In the genomic region with DNA sequence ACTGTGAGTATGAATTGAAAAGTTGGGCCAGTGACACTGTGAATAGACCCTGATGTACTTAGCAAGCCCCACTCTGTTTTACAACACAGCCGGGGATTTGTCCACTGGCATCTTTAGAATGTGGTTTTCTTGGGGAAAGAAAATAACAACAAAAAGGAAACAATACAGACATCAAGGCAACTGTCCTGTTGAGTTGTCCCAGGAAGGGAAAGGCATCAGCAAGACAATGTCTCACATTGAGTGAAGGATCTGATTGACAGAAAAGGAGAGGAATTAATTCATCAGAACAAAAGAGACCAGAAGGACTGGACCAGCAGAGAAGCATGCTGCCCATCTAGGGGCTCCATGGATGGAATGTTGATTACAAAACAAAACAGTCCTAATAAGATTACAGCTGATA, we compare ENCODE assay signal across 19 cellular contexts.
DNase-seq lines count a peak whose midpoint lies in the region; ATAC-seq, FAIRE-seq and TF ChIP-seq lines count a peak whose summit lies in the region.
"Had no signal": no experiment of that assay in that cellular context is flagged by ENCODE, and none has a peak within 500 bp of the region (broad histone marks: within the 10 kb centered on the region; RNA-seq: fewer than 3 reads in every experiment).

No MANE protein-coding gene starts in this region.

- no peak overlapping the region for H3K9ac ChIP-seq in HUES48 (ENCODE audit: low read depth, low read length)
- no peak overlapping the region for H3K9ac ChIP-seq in H1 (replicated peaks in 1 of 4; ENCODE audit: extremely low read depth in 1 of 4, low read depth in 3 of 4, low read length in 3 of 4)
- H3K9ac ChIP-seq: BLaER1 treated with 17β-estradiol and CSF1 and Interleukin-3, amounts not matched to agents 10 nM and 100 nM had no signal

- no peaks in the 10 kb centered on the region for H3K9me3 Mint-ChIP-seq in activated CD4-positive, alpha-beta T cell treated with anti-CD3 and anti-CD28 coated beads for 36 hours (ENCODE audit: low read depth)
- H3K9me3 Mint-ChIP-seq: CD8-positive, alpha-beta T cell had no signal

- intact Hi-C loops in activated CD4-positive, alpha-beta T cell treated with anti-CD3 and anti-CD28 coated beads for 36 hours (cut with DNase I, micrococcal nuclease) = no loop called here
- intact Hi-C loops in left colon (cut with DNase I, micrococcal nuclease) = no loop called here

- no peak overlapping the region for H2AFZ ChIP-seq in H1 (ENCODE audit: low read length)

- CTCF ChIA-PET in H1 (lab: Charles Lee; ENCODE audit: partially characterized antibody) = interaction anchor here (0.6 to 1.6 kb wide), 5 partner anchors 106 to 1699 kb away, joined by 3 to 5 read pairs (median 3); no protein-coding TSS in a partner anchor
- CTCF ChIA-PET in activated CD4-positive, alpha-beta T cell treated with anti-CD3 and anti-CD28 coated beads for 36 hours (lab: Charles Lee) = no interaction called here

- no peak overlapping the region for H2BK120ac ChIP-seq in H1 (replicated peaks; ENCODE audit: low read depth, low read length)

- H3K9me3 ChIP-seq in HUES48 (ENCODE audit: control insufficient read depth, insufficient read depth, low read length) (no peaks in the 10 kb centered on the region), H1 (ENCODE audit: insufficient read depth in 2 of 2, low read depth in 1 of 2, low read length in 1 of 2) (no peaks in the 10 kb centered on the region)
- H3K9me3 ChIP-seq: BLaER1 treated with 17β-estradiol and CSF1 and Interleukin-3, amounts not matched to agents 10 nM and 100 nM had no signal

- no peak overlapping the region for H3K4ac ChIP-seq in H1 (replicated peaks; ENCODE audit: insufficient read length, low read depth, low read length)

- peak; percentile 87 for FAIRE-seq in H1 (lab: Jason Lieb, UNC)

- H3K18ac ChIP-seq in H1 (ENCODE audit: extremely low read depth, low read length) = no peak overlapping the region

- H3K4me1 Mint-ChIP-seq in activated CD4-positive, alpha-beta T cell treated with anti-CD3 and anti-CD28 coated beads for 36 hours = no peaks in the 10 kb centered on the region

- no peak overlapping the region for H3K23ac ChIP-seq in H1 (ENCODE audit: insufficient read length)

- H3K14ac ChIP-seq in H1 (ENCODE audit: insufficient read length) = no peak overlapping the region

- no peak for ATAC-seq in activated CD4-positive, alpha-beta T cell treated with anti-CD3 and anti-CD28 coated beads for 36 hours
- ATAC-seq in left colon = no peak
- ATAC-seq in HG02885 (IDR thresholded peaks at IDR 0.05; ENCODE audit: poor library complexity, unreplicated experiment) = no peak
- ATAC-seq: CD8-positive, alpha-beta T cell had no signal

- H3K27me3 ChIP-seq in HUES48 (ENCODE audit: control insufficient read depth, insufficient read depth, low read length) (no peaks in the 10 kb centered on the region), H1 (replicated peaks in 1 of 4; ENCODE audit: control insufficient read depth in 3 of 4, extremely low read depth in 1 of 4, insufficient read depth in 3 of 4, low read length in 3 of 4) (no peaks in the 10 kb centered on the region)
- H3K27me3 ChIP-seq: BLaER1 treated with 17β-estradiol and CSF1 and Interleukin-3, amounts not matched to agents 10 nM and 100 nM had no signal

- H3K27ac Mint-ChIP-seq in activated CD4-positive, alpha-beta T cell treated with anti-CD3 and anti-CD28 coated beads for 36 hours = no peak overlapping the region
- H3K27ac Mint-ChIP-seq: CD8-positive, alpha-beta T cell had no signal

- H3K4me3 ChIP-seq in HUES48 (ENCODE audit: low read depth, low read length) (no peak overlapping the region), H1 (ENCODE audit: extremely low read depth in 1 of 4, insufficient read depth in 2 of 4, low read depth in 3 of 4, low read length in 4 of 4) (no peak overlapping the region)
- H3K4me3 ChIP-seq: BLaER1 treated with 17β-estradiol and CSF1 and Interleukin-3, amounts not matched to agents 10 nM and 100 nM had no signal

- H3K4me1 ChIP-seq in HUES48 (ENCODE audit: control insufficient read depth, insufficient read depth, low read length) (peaks cover 20% of the 10 kb centered on the region), H1 (replicated peaks in 1 of 4; ENCODE audit: control insufficient read depth in 3 of 4, insufficient read depth in 4 of 4, low read length in 3 of 4) (peaks cover 2 to 11% (median 7%) of the 10 kb centered on the region in 4 experiments; a peak in 6 of 7 replicates)
- H3K4me1 ChIP-seq: BLaER1 treated with 17β-estradiol and CSF1 and Interleukin-3, amounts not matched to agents 10 nM and 100 nM had no signal

- no peak overlapping the region for H4K5ac ChIP-seq in H1 (ENCODE audit: insufficient read length, low read depth, low read length)

- H2AK5ac ChIP-seq in H1 (ENCODE audit: low read depth, low read length) = no peak overlapping the region

- POLR2A ChIA-PET in H1 (lab: Charles Lee; ENCODE audit: partially characterized antibody) = no interaction called here
- POLR2A ChIA-PET in activated CD4-positive, alpha-beta T cell treated with anti-CD3 and anti-CD28 coated beads for 36 hours (lab: Charles Lee) = no interaction called here

- no peaks in the 10 kb centered on the region for H3K79me1 ChIP-seq in H1 (ENCODE audit: low read depth, low read length)

- H4K91ac ChIP-seq in H1 (replicated peaks; ENCODE audit: insufficient read length, low read length) = no peak overlapping the region

- H2BK20ac ChIP-seq in H1 (ENCODE audit: low read length) = 0 out of 2 replicates have a peak overlapping the region, but pooled peaks have one; percentile 13

- H2BK5ac ChIP-seq in H1 (ENCODE audit: low read depth, low read length) = no peak overlapping the region

- no peak for TF ChIP-seq RAD21 in H1 (IDR thresholded peaks at IDR 0.05 in 1 of 2, conservative IDR thresholded peaks at IDR 0.05 in 1 of 2; ENCODE audit: low read depth in 2 of 2, low read length in 2 of 2)

- no peak for TF ChIP-seq POLR2A in H1 (IDR thresholded peaks at IDR 0.05; ENCODE audit: control extremely low read depth in 1 of 2, low read depth in 2 of 2, low read length in 2 of 2)

- no peaks in the 10 kb centered on the region for H3K79me2 ChIP-seq in H1 (ENCODE audit: control insufficient read depth in 1 of 2, insufficient read depth in 2 of 2, low read length in 2 of 2)

- H3K27ac ChIP-seq in HUES48 (ENCODE audit: low read depth, low read length) (peak overlapping the region; percentile 65), H1 (ENCODE audit: low read depth, low read length) (no peak overlapping the region), substantia nigra (ENCODE audit: low read depth, low read length, poor library complexity, severe bottlenecking) (peak overlapping the region; percentile 8)
- H3K27ac ChIP-seq: BLaER1 treated with 17β-estradiol and CSF1 and Interleukin-3, amounts not matched to agents 10 nM and 100 nM had no signal

- H4K20me1 ChIP-seq in H1 (replicated peaks in 1 of 2; ENCODE audit: control insufficient read depth in 1 of 2, insufficient read depth in 2 of 2, low read length in 2 of 2) = no peaks in the 10 kb centered on the region
- H4K20me1 ChIP-seq: BLaER1 treated with 17β-estradiol and CSF1 and Interleukin-3, amounts not matched to agents 10 nM and 100 nM had no signal

- no peaks in the 10 kb centered on the region for H3K36me3 Mint-ChIP-seq in activated CD4-positive, alpha-beta T cell treated with anti-CD3 and anti-CD28 coated beads for 36 hours (ENCODE audit: low read depth)
- H3K36me3 Mint-ChIP-seq: CD8-positive, alpha-beta T cell had no signal

- H3K4me2 ChIP-seq in H1 (ENCODE audit: insufficient read depth in 1 of 2, low read depth in 2 of 2, low read length in 2 of 2) = no peak overlapping the region
- H3K4me2 ChIP-seq: BLaER1 treated with 17β-estradiol and CSF1 and Interleukin-3, amounts not matched to agents 10 nM and 100 nM had no signal

- peaks cover 10% of the 10 kb centered on the region for H3K27me3 Mint-ChIP-seq in activated CD4-positive, alpha-beta T cell treated with anti-CD3 and anti-CD28 coated beads for 36 hours

- H4K8ac ChIP-seq in H1 (ENCODE audit: extremely low read depth, insufficient read depth, low read length) = no peak overlapping the region

- no peak overlapping the region for H2BK12ac ChIP-seq in H1 (ENCODE audit: low read depth, low read length)

- H3K4me3 Mint-ChIP-seq in activated CD4-positive, alpha-beta T cell treated with anti-CD3 and anti-CD28 coated beads for 36 hours = no peak overlapping the region
- H3K4me3 Mint-ChIP-seq: CD8-positive, alpha-beta T cell had no signal

- no peak for TF ChIP-seq CTCF in H1 (IDR thresholded peaks at IDR 0.05; ENCODE audit: control extremely low read depth in 1 of 3, insufficient read depth in 1 of 3, low read depth in 1 of 3, low read length in 3 of 3)

- 64% methylated on average over 1 of the region's 1 CpG; no CpG with 5 or more reads in 1 of the 2 experiments for WGBS in H1 (ENCODE audit: extremely low coverage in 1 of 2, insufficient coverage in 1 of 2, insufficient read length in 1 of 2, insufficient replicate concordance in 2 of 2, low coverage in 1 of 2, low lambda C conversion rate in 2 of 2, missing lambda C conversion rate in 1 of 2), 2 experiments

- H3K56ac ChIP-seq in H1 (replicated peaks; ENCODE audit: insufficient read length, low read depth, low read length) = no peak overlapping the region

- TF ChIP-seq EP300 in H1 (IDR thresholded peaks at IDR 0.05; ENCODE audit: borderline replicate concordance in 1 of 2, low read depth in 2 of 2, low read length in 2 of 2) = no peak

- DNase-seq in H1 (ENCODE audit: low read depth in 1 of 2, low spot score in 2 of 2) (peak in 1 of 2 experiments; percentile 19), iPS-NIHi11 (ENCODE audit: low spot score) (peak; percentile 61), substantia nigra (lab: John Stamatoyannopoulos, UW) (no peak), left colon (no peak)
- no peak for DNase-seq in activated CD4-positive, alpha-beta T cell treated with anti-CD3 and anti-CD28 coated beads for 36 hours
- DNase-seq: Calu3; CD8-positive, alpha-beta T cell; EL; HCEC 1CT; KG1; MV-4-11; NCI-H187; NCI-H2107; NCI-H510A; NCI-H748 treated with DMSO at 0.1 percent for 48 hours; SHP77 treated with DMSO at 0.1 percent for 48 hours had no signal

- no peaks in the 10 kb centered on the region for H3K23me2 ChIP-seq in H1 (ENCODE audit: low read depth, low read length)

- no peaks in the 10 kb centered on the region for H3K36me3 ChIP-seq in HUES48 (ENCODE audit: control insufficient read depth, insufficient read depth, low read length)
- H3K36me3 ChIP-seq in H1 (ENCODE audit: control insufficient read depth in 2 of 4, insufficient read depth in 4 of 4, low read length in 3 of 4) = no peaks in the 10 kb centered on the region
- H3K36me3 ChIP-seq: BLaER1 treated with 17β-estradiol and CSF1 and Interleukin-3, amounts not matched to agents 10 nM and 100 nM had no signal

- H2BK15ac ChIP-seq in H1 (ENCODE audit: low read length) = no peak overlapping the region

TF ChIP-seq in H1, 55 proteins besides CTCF, POLR2A, EP300 and RAD21:
- TF ChIP-seq NRF1 (IDR thresholded peaks at IDR 0.05; ENCODE audit: low read depth, low read length) = no peak
- peak; percentile 41 for TF ChIP-seq NANOG (IDR thresholded peaks at IDR 0.05; ENCODE audit: insufficient read depth, low read depth, low read length, poor library complexity, severe bottlenecking)
